21 cellular contexts compared by ENCODE assay signal in the genomic region with DNA sequence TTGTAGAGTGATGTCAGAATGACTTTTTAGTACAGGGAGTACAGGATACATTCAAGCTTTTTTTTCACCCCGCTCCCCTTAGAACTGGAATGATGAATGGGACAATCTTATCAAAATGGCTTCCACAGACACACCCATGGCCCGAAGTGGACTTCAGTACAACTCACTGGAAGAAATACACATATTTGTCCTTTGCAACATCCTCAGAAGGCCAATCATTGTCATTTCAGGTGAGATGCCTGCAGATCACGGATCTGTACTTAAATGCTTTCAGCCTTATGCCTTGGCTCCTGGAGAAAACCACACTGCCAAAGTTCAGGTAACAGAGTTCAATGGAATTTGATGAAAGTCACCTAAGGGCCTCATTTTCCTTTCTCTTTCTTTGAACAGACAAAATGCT. TPM values are rescaled to one million over a fixed set of nuclear protein-coding genes. Genes with fewer than 3 reads are reported as not detected.
DNase-seq lines count a peak whose midpoint lies in the region; ATAC-seq and TF ChIP-seq lines count a peak whose summit lies in the region.
"Had no signal": no experiment of that assay in that cellular context is flagged by ENCODE, and none has a peak within 500 bp of the region (broad histone marks: within the 10 kb centered on the region; RNA-seq: fewer than 3 reads in every experiment).

No MANE protein-coding gene starts in this region.

- no peak overlapping the region for H3K4me2 ChIP-seq in DND-41 (ENCODE audit: insufficient read depth, low read length)
- H3K4me2 ChIP-seq in osteoblast (ENCODE audit: insufficient read depth, low read length), result no peak overlapping the region
- H3K4me2 ChIP-seq in neural progenitor cell, result no peak overlapping the region
- H3K4me2 ChIP-seq: KMS-11 had no signal

- no peaks in the 10 kb centered on the region for H3K9me3 Mint-ChIP-seq in activated CD4-positive, alpha-beta memory T cell treated with anti-CD3 and anti-CD28 coated beads for 36 hours
- H3K9me3 Mint-ChIP-seq in activated CD4-positive, alpha-beta memory T cell treated with anti-CD3 and anti-CD28 coated beads, Interleukin-2, amount 10 ng/mL, durations not matched to agents 7 days and 5 days, result no peaks in the 10 kb centered on the region
- H3K9me3 Mint-ChIP-seq in activated naive CD8-positive, alpha-beta T cell treated with anti-CD3 and anti-CD28 coated beads, Interleukin-2, amount 10 ng/mL, durations not matched to agents 7 days and 5 days, result no peaks in the 10 kb centered on the region
- no peaks in the 10 kb centered on the region for H3K9me3 Mint-ChIP-seq in neural progenitor cell

- H3K79me2 ChIP-seq in DND-41 (ENCODE audit: insufficient read depth, low read length), result peaks cover 88% of the 10 kb centered on the region
- H3K79me2 ChIP-seq in osteoblast (ENCODE audit: insufficient read depth, low read length), result peaks cover 92% of the 10 kb centered on the region
- H3K79me2 ChIP-seq in neural progenitor cell (ENCODE audit: low read depth), result no peaks in the 10 kb centered on the region

- H3K27ac Mint-ChIP-seq in activated CD4-positive, alpha-beta memory T cell treated with anti-CD3 and anti-CD28 coated beads for 36 hours, result peak overlapping the region; percentile 93
- H3K27ac Mint-ChIP-seq in activated CD4-positive, alpha-beta memory T cell treated with anti-CD3 and anti-CD28 coated beads, Interleukin-2, amount 10 ng/mL, durations not matched to agents 7 days and 5 days, result no peak overlapping the region
- H3K27ac Mint-ChIP-seq in activated naive CD8-positive, alpha-beta T cell treated with anti-CD3 and anti-CD28 coated beads, Interleukin-2, amount 10 ng/mL, durations not matched to agents 7 days and 5 days, result peak overlapping the region; percentile 40
- H3K27ac Mint-ChIP-seq in neural progenitor cell, result no peak overlapping the region

- H3F3A ChIP-seq in neural progenitor cell (ENCODE audit: low read depth), result peaks cover 17% of the 10 kb centered on the region

- H3K27ac ChIP-seq in DND-41 (ENCODE audit: low read length) (0 out of 2 replicates have a peak overlapping the region, but pooled peaks have one; percentile 35), osteoblast (ENCODE audit: low read depth, low read length) (peak overlapping the region; percentile 59), neural progenitor cell (no peak overlapping the region)
- H3K27ac ChIP-seq: brain microvascular endothelial cell, KMS-11 had no signal

- H3K4me3 ChIP-seq in DND-41 (ENCODE audit: low read depth in 1 of 2, low read length in 2 of 2), result no peak overlapping the region
- no peak overlapping the region for H3K4me3 ChIP-seq in osteoblast (ENCODE audit: insufficient read depth, low read length)
- H3K4me3 ChIP-seq in neural progenitor cell, result no peak overlapping the region
- H3K4me3 ChIP-seq: gastroesophageal sphincter, skin epidermis, tibial nerve had no signal

- no peaks in the 10 kb centered on the region for H3K27me3 Mint-ChIP-seq in activated CD4-positive, alpha-beta memory T cell treated with anti-CD3 and anti-CD28 coated beads for 36 hours
- H3K27me3 Mint-ChIP-seq in activated CD4-positive, alpha-beta memory T cell treated with anti-CD3 and anti-CD28 coated beads, Interleukin-2, amount 10 ng/mL, durations not matched to agents 7 days and 5 days, result no peaks in the 10 kb centered on the region
- no peaks in the 10 kb centered on the region for H3K27me3 Mint-ChIP-seq in activated naive CD8-positive, alpha-beta T cell treated with anti-CD3 and anti-CD28 coated beads, Interleukin-2, amount 10 ng/mL, durations not matched to agents 7 days and 5 days
- H3K27me3 Mint-ChIP-seq in neural progenitor cell (ENCODE audit: insufficient read depth, low read depth), result peaks cover 6% of the 10 kb centered on the region

- peak overlapping the region; percentile 91 for H3K4me3 Mint-ChIP-seq in activated CD4-positive, alpha-beta memory T cell treated with anti-CD3 and anti-CD28 coated beads for 36 hours
- no peak overlapping the region for H3K4me3 Mint-ChIP-seq in activated CD4-positive, alpha-beta memory T cell treated with anti-CD3 and anti-CD28 coated beads, Interleukin-2, amount 10 ng/mL, durations not matched to agents 7 days and 5 days
- no peak overlapping the region for H3K4me3 Mint-ChIP-seq in activated naive CD8-positive, alpha-beta T cell treated with anti-CD3 and anti-CD28 coated beads, Interleukin-2, amount 10 ng/mL, durations not matched to agents 7 days and 5 days
- no peak overlapping the region for H3K4me3 Mint-ChIP-seq in neural progenitor cell

- no peak for DNase-seq in activated CD4-positive, alpha-beta memory T cell treated with anti-CD3 and anti-CD28 coated beads for 36 hours
- no peak for DNase-seq in activated CD4-positive, alpha-beta memory T cell treated with anti-CD3 and anti-CD28 coated beads, Interleukin-2, amount 10 ng/mL, durations not matched to agents 7 days and 5 days
- DNase-seq in DND-41 (no peak), osteoblast (ENCODE audit: insufficient read length, low spot score, missing footprints) (no peak), neural progenitor cell (ENCODE audit: low spot score) (no peak), T1000 (lab: John Stamatoyannopoulos, UW) (no peak)
- no peak for DNase-seq in activated naive CD8-positive, alpha-beta T cell treated with anti-CD3 and anti-CD28 coated beads, Interleukin-2, amount 10 ng/mL, durations not matched to agents 7 days and 5 days
- DNase-seq: activated effector memory CD4-positive, alpha-beta T cell treated with Interleukin-2 at 50 U/mL for 16 hours; brain microvascular endothelial cell; EL; NCI-H1092 treated with DMSO at 0.1 percent for 48 hours; NCI-H2107; NCI-H524 treated with DMSO at 0.1 percent for 48 hours; OCI-M1; SIG-M5 had no signal

- H2AFZ ChIP-seq in DND-41 (ENCODE audit: low read depth, low read length) (no peak overlapping the region), osteoblast (ENCODE audit: low read length) (no peak overlapping the region), neural progenitor cell (replicated peaks) (no peak overlapping the region)

- no peaks in the 10 kb centered on the region for H3K27me3 ChIP-seq in DND-41 (ENCODE audit: insufficient read depth, low read length, poor library complexity)
- no peaks in the 10 kb centered on the region for H3K27me3 ChIP-seq in osteoblast (ENCODE audit: insufficient read depth, low read length)
- no peaks in the 10 kb centered on the region for H3K27me3 ChIP-seq in neural progenitor cell
- H3K27me3 ChIP-seq: brain microvascular endothelial cell, gastroesophageal sphincter, tibial nerve had no signal

- H3K9me3 ChIP-seq in DND-41 (ENCODE audit: insufficient read depth, low read length, severe bottlenecking) (no peaks in the 10 kb centered on the region), osteoblast (ENCODE audit: low read depth, low read length) (no peaks in the 10 kb centered on the region), neural progenitor cell (ENCODE audit: low read depth) (no peaks in the 10 kb centered on the region)
- H3K9me3 ChIP-seq: gastroesophageal sphincter, tibial nerve had no signal

- intact Hi-C loops in activated CD4-positive, alpha-beta memory T cell treated with anti-CD3 and anti-CD28 coated beads for 36 hours (cut with micrococcal nuclease), result no loop called here

- peaks cover 100% of the 10 kb centered on the region for H3K36me3 Mint-ChIP-seq in activated CD4-positive, alpha-beta memory T cell treated with anti-CD3 and anti-CD28 coated beads for 36 hours
- peaks cover 95% of the 10 kb centered on the region for H3K36me3 Mint-ChIP-seq in activated CD4-positive, alpha-beta memory T cell treated with anti-CD3 and anti-CD28 coated beads, Interleukin-2, amount 10 ng/mL, durations not matched to agents 7 days and 5 days (ENCODE audit: low read depth)
- peaks cover 51% of the 10 kb centered on the region for H3K36me3 Mint-ChIP-seq in activated naive CD8-positive, alpha-beta T cell treated with anti-CD3 and anti-CD28 coated beads, Interleukin-2, amount 10 ng/mL, durations not matched to agents 7 days and 5 days
- H3K36me3 Mint-ChIP-seq in neural progenitor cell, result peaks cover 10% of the 10 kb centered on the region

- H3K9ac ChIP-seq in DND-41 (ENCODE audit: low read depth, low read length), result no peak overlapping the region
- no peak overlapping the region for H3K9ac ChIP-seq in neural progenitor cell
- H3K9ac ChIP-seq: KMS-11 had no signal

- POLR2A ChIA-PET in activated CD4-positive, alpha-beta memory T cell treated with anti-CD3 and anti-CD28 coated beads for 36 hours (lab: Charles Lee), result interaction anchor here (0.7 to 1.4 kb wide), 5 partner anchors 8 to 76 kb away, joined by 3 to 5 read pairs (median 3); no protein-coding TSS in a partner anchor
- POLR2A ChIA-PET in activated CD4-positive, alpha-beta memory T cell treated with anti-CD3 and anti-CD28 coated beads, Interleukin-2, amount 10 ng/mL, durations not matched to agents 7 days and 5 days (lab: Charles Lee), result interaction anchor here (1.0 kb wide), 2 partner anchors 9 to 33 kb away, joined by 4 read pairs; a partner anchor contains a TSS
- POLR2A ChIA-PET in activated naive CD8-positive, alpha-beta T cell treated with anti-CD3 and anti-CD28 coated beads, Interleukin-2, amount 10 ng/mL, durations not matched to agents 7 days and 5 days (lab: Charles Lee), result interaction anchor here (0.7 kb wide), 1 partner anchor 168 kb away, joined by 3 read pairs; no protein-coding TSS in a partner anchor

- TF ChIP-seq CTCF in DND-41 (IDR thresholded peaks at IDR 0.05; ENCODE audit: borderline replicate concordance, extremely low read depth, low read length, poor library complexity, severe bottlenecking) (no peak), osteoblast (IDR thresholded peaks at IDR 0.05; ENCODE audit: extremely low read depth, low read depth, low read length) (no peak), neural progenitor cell (IDR thresholded peaks at IDR 0.05) (no peak)

- H3K36me3 ChIP-seq in DND-41 (ENCODE audit: insufficient read depth, low read length) (peaks cover 99% of the 10 kb centered on the region), osteoblast (ENCODE audit: insufficient read depth, low read length) (peaks cover 79% of the 10 kb centered on the region), neural progenitor cell (peaks cover 5% of the 10 kb centered on the region)

- H3K4me1 ChIP-seq in DND-41 (ENCODE audit: insufficient read depth, low read length) (peaks cover 76% of the 10 kb centered on the region), osteoblast (ENCODE audit: insufficient read depth, low read length) (peaks cover 64% of the 10 kb centered on the region), neural progenitor cell (peaks cover 45% of the 10 kb centered on the region)

- peaks cover 67% of the 10 kb centered on the region for H3K4me1 Mint-ChIP-seq in activated CD4-positive, alpha-beta memory T cell treated with anti-CD3 and anti-CD28 coated beads for 36 hours (ENCODE audit: low read depth)
- H3K4me1 Mint-ChIP-seq in activated CD4-positive, alpha-beta memory T cell treated with anti-CD3 and anti-CD28 coated beads, Interleukin-2, amount 10 ng/mL, durations not matched to agents 7 days and 5 days, result peaks cover 70% of the 10 kb centered on the region
- peaks cover 50% of the 10 kb centered on the region for H3K4me1 Mint-ChIP-seq in activated naive CD8-positive, alpha-beta T cell treated with anti-CD3 and anti-CD28 coated beads, Interleukin-2, amount 10 ng/mL, durations not matched to agents 7 days and 5 days
- peaks cover 25% of the 10 kb centered on the region for H3K4me1 Mint-ChIP-seq in neural progenitor cell

- H4K20me1 ChIP-seq in DND-41 (ENCODE audit: insufficient read depth, low read length) (peaks cover 29% of the 10 kb centered on the region), osteoblast (ENCODE audit: insufficient read depth, low read length) (peaks cover 2% of the 10 kb centered on the region), neural progenitor cell (ENCODE audit: low read depth) (peaks cover 7% of the 10 kb centered on the region)

- ATAC-seq in DND-41 (ENCODE audit: insufficient read depth, low read depth), result no peak
- no peak for ATAC-seq in activated naive CD8-positive, alpha-beta T cell treated with anti-CD3 and anti-CD28 coated beads, Interleukin-2, amount 10 ng/mL, durations not matched to agents 7 days and 5 days (ENCODE audit: low read depth)
- ATAC-seq in HG03280 (IDR thresholded peaks at IDR 0.05; ENCODE audit: unreplicated experiment), result no peak
- ATAC-seq: gastroesophageal sphincter, HCT116 had no signal

- CTCF ChIA-PET in activated CD4-positive, alpha-beta memory T cell treated with anti-CD3 and anti-CD28 coated beads for 36 hours (lab: Charles Lee), result interaction anchor here (0.8 to 11.1 kb wide), 4 partner anchors 9 to 167 kb away, joined by 3 to 270 read pairs (median 28); no protein-coding TSS in a partner anchor
- CTCF ChIA-PET in activated CD4-positive, alpha-beta memory T cell treated with anti-CD3 and anti-CD28 coated beads, Interleukin-2, amount 10 ng/mL, durations not matched to agents 7 days and 5 days (lab: Charles Lee), result interaction anchor here (0.6 to 1.0 kb wide), 2 partner anchors 9 to 130 kb away, joined by 3 read pairs; no protein-coding TSS in a partner anchor

RNA-seq across cellular contexts. Expression of a gene that starts 8.5 kb away (rescaled TPM):
- 100 to 1,000 TPM; 259 to 267 TPM for total RNA-seq in activated CD4-positive, alpha-beta memory T cell treated with anti-CD3 and anti-CD28 coated beads for 36 hours
- 100 to 1,000 TPM; 143 to 144 TPM for total RNA-seq in activated CD4-positive, alpha-beta memory T cell treated with anti-CD3 and anti-CD28 coated beads, Interleukin-2, amount 10 ng/mL, durations not matched to agents 7 days and 5 days
- 10 to 100 TPM; 88.6 to 89.5 TPM for total RNA-seq in activated naive CD8-positive, alpha-beta T cell treated with anti-CD3 and anti-CD28 coated beads, Interleukin-2, amount 10 ng/mL, durations not matched to agents 7 days and 5 days
- total RNA-seq in osteoblast (8.5 and 10.5 TPM in 2 replicates), neural progenitor cell (ENCODE audit: low replicate concordance) (1.8 and 5.3 TPM in 2 replicates)

Comparison
In these comparisons a context has a peak if more than half of its experiments do, and no peak if none do; other contexts are left out.
1. H3K27ac Mint-ChIP-seq: peak in activated CD4-positive, alpha-beta memory T cell treated with anti-CD3 and anti-CD28 coated beads for 36 hours (single experiment) and activated naive CD8-positive, alpha-beta T cell treated with anti-CD3 and anti-CD28 coated beads, Interleukin-2, amount 10 ng/mL, durations not matched to agents 7 days and 5 days (single experiment); none in activated CD4-positive, alpha-beta memory T cell treated with anti-CD3 and anti-CD28 coated beads, Interleukin-2, amount 10 ng/mL, durations not matched to agents 7 days and 5 days (single experiment) and neural progenitor cell (single experiment).